Comparison of ENCODE assay signal across 8 cellular contexts in the genomic region with DNA sequence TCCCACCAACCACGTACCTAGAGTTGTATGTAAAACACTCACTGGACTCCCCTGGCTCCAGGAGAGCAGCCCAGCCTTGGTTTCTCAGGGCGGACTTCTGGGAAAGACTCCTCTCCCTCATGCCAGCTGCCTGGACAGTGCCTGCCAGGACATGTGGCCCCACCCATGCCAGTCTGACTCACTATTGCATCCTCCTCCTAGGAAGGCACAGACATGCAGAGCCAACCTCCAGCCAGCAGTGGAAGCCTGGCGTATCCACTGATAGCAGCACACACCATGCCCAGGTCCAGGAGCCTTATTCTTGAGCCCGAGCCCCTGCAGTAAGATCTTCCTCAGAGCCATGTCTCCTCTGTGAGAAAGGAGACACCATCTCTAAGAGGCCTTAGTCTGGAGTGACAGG. TPM values are rescaled to one million over a fixed set of nuclear protein-coding genes. Genes with fewer than 3 reads are reported as not detected.
DNase-seq lines count a peak whose midpoint lies in the region; TF ChIP-seq lines count a peak whose summit lies in the region.

No MANE protein-coding gene starts in this region.

- intact Hi-C loops in activated T-helper 2 cell treated with anti-CD3 and anti-CD28 coated beads, Interferon-gamma antibody, Interleukin-2, Interleukin-4, amounts not matched to agents 10 μg/mL and 5 μg/mL and 100 μg/mL, durations not matched to agents 14 hours and 24 hours and 36 hours (cut with micrococcal nuclease), result loop anchor here (10.0 kb wide), 2 partner anchors 562 to 922 kb away; partner anchors contain the start of gene ADPGK

- H3K9me3 Mint-ChIP-seq in activated T-cell treated with anti-CD3 and anti-CD28 coated beads, Interleukin-2, amount 50 U/mL, for 24 hours, result no peaks in the 10 kb centered on the region
- no peaks in the 10 kb centered on the region for H3K9me3 Mint-ChIP-seq in activated T-helper 2 cell treated with anti-CD3 and anti-CD28 coated beads, Interferon-gamma antibody, Interleukin-2, Interleukin-4, amounts not matched to agents 10 μg/mL and 5 μg/mL and 100 μg/mL, durations not matched to agents 14 hours and 24 hours and 36 hours
- no peaks in the 10 kb centered on the region for H3K9me3 Mint-ChIP-seq in type B pancreatic cell

- H3K9me3 ChIP-seq in right atrium auricular region (no peaks in the 10 kb centered on the region), HAP-1 (no peaks in the 10 kb centered on the region)

- peak overlapping the region; percentile 48 for H3K4me3 Mint-ChIP-seq in activated T-cell treated with anti-CD3 and anti-CD28 coated beads, Interleukin-2, amount 50 U/mL, for 24 hours
- H3K4me3 Mint-ChIP-seq in activated T-helper 2 cell treated with anti-CD3 and anti-CD28 coated beads, Interferon-gamma antibody, Interleukin-2, Interleukin-4, amounts not matched to agents 10 μg/mL and 5 μg/mL and 100 μg/mL, durations not matched to agents 14 hours and 24 hours and 36 hours (ENCODE audit: low read depth), result peak overlapping the region; percentile 11
- peak overlapping the region; percentile 6 for H3K4me3 Mint-ChIP-seq in type B pancreatic cell

- peak overlapping the region; percentile 45 to 65 for H3K27ac ChIP-seq in right atrium auricular region

- no peak for TF ChIP-seq CTCF in right atrium auricular region (IDR thresholded peaks at IDR 0.05)
- no peak for TF ChIP-seq CTCF in type B pancreatic cell (conservative IDR thresholded peaks at IDR 0.05)

- peaks cover 93% of the 10 kb centered on the region for H3K36me3 Mint-ChIP-seq in activated T-cell treated with anti-CD3 and anti-CD28 coated beads, Interleukin-2, amount 50 U/mL, for 24 hours (ENCODE audit: low read depth)
- peaks cover 92% of the 10 kb centered on the region for H3K36me3 Mint-ChIP-seq in activated T-helper 2 cell treated with anti-CD3 and anti-CD28 coated beads, Interferon-gamma antibody, Interleukin-2, Interleukin-4, amounts not matched to agents 10 μg/mL and 5 μg/mL and 100 μg/mL, durations not matched to agents 14 hours and 24 hours and 36 hours (ENCODE audit: low read depth)
- peaks cover 44% of the 10 kb centered on the region for H3K36me3 Mint-ChIP-seq in type B pancreatic cell

- H3K36me3 ChIP-seq in right atrium auricular region, result peaks cover 31% of the 10 kb centered on the region
- H3K36me3 ChIP-seq in HAP-1 (replicated peaks), result peaks cover 87% of the 10 kb centered on the region

- DNase-seq in activated T-cell treated with anti-CD3 and anti-CD28 coated beads, Interleukin-2, amount 50 U/mL, for 24 hours, result no peak
- no peak for DNase-seq in activated T-cell treated with anti-CD3 and anti-CD28 coated beads for 4 hours
- DNase-seq in activated T-helper 2 cell treated with anti-CD3 and anti-CD28 coated beads, Interferon-gamma antibody, Interleukin-2, Interleukin-4, amounts not matched to agents 10 μg/mL and 5 μg/mL and 100 μg/mL, durations not matched to agents 14 hours and 24 hours and 36 hours (ENCODE audit: low spot score), result no peak
- no peak for DNase-seq in right atrium auricular region (ENCODE audit: low spot score)
- DNase-seq in type B pancreatic cell (ENCODE audit: extremely low spot score, unreplicated experiment), result no peak
- no peak for DNase-seq in stimulated activated CD4-positive, alpha-beta T cell treated with anti-CD3 and anti-CD28 coated beads, Interleukin-15, amount 100 ng/mL, for 24 hours
- DNase-seq in effector CD8-positive, alpha-beta T cell (lab: John Stamatoyannopoulos, UW), result no peak
- DNase-seq in HAP-1 (ENCODE audit: low spot score in 2 of 2), result no peak

- H3K4me1 Mint-ChIP-seq in activated T-cell treated with anti-CD3 and anti-CD28 coated beads, Interleukin-2, amount 50 U/mL, for 24 hours (ENCODE audit: low read depth), result peaks cover 79% of the 10 kb centered on the region
- H3K4me1 Mint-ChIP-seq in activated T-helper 2 cell treated with anti-CD3 and anti-CD28 coated beads, Interferon-gamma antibody, Interleukin-2, Interleukin-4, amounts not matched to agents 10 μg/mL and 5 μg/mL and 100 μg/mL, durations not matched to agents 14 hours and 24 hours and 36 hours (ENCODE audit: low read depth), result peaks cover 68% of the 10 kb centered on the region
- H3K4me1 Mint-ChIP-seq in type B pancreatic cell (ENCODE audit: unreplicated experiment), result peaks cover 57% of the 10 kb centered on the region

- peak overlapping the region; percentile 83 for H3K27ac Mint-ChIP-seq in activated T-cell treated with anti-CD3 and anti-CD28 coated beads, Interleukin-2, amount 50 U/mL, for 24 hours
- H3K27ac Mint-ChIP-seq in activated T-helper 2 cell treated with anti-CD3 and anti-CD28 coated beads, Interferon-gamma antibody, Interleukin-2, Interleukin-4, amounts not matched to agents 10 μg/mL and 5 μg/mL and 100 μg/mL, durations not matched to agents 14 hours and 24 hours and 36 hours, result peak overlapping the region; percentile 26
- H3K27ac Mint-ChIP-seq in type B pancreatic cell, result no peak overlapping the region

- H3K27me3 ChIP-seq in right atrium auricular region, result no peaks in the 10 kb centered on the region
- no peaks in the 10 kb centered on the region for H3K27me3 ChIP-seq in HAP-1 (ENCODE audit: low read depth)

- H3K4me3 ChIP-seq in right atrium auricular region, result no peak overlapping the region
- no peak overlapping the region for H3K4me3 ChIP-seq in HAP-1

- H3K27me3 Mint-ChIP-seq in activated T-cell treated with anti-CD3 and anti-CD28 coated beads, Interleukin-2, amount 50 U/mL, for 24 hours, result no peaks in the 10 kb centered on the region
- no peaks in the 10 kb centered on the region for H3K27me3 Mint-ChIP-seq in activated T-helper 2 cell treated with anti-CD3 and anti-CD28 coated beads, Interferon-gamma antibody, Interleukin-2, Interleukin-4, amounts not matched to agents 10 μg/mL and 5 μg/mL and 100 μg/mL, durations not matched to agents 14 hours and 24 hours and 36 hours (ENCODE audit: low read depth)
- no peaks in the 10 kb centered on the region for H3K27me3 Mint-ChIP-seq in type B pancreatic cell

- in situ Hi-C loops in HAP-1 (cut with MboI; ENCODE audit: low sequenced_read_pairs), result no loop called here

- H3K4me1 ChIP-seq in right atrium auricular region (peaks cover 0 to 68% of the 10 kb centered on the region in 2 donors), HAP-1 (peaks cover 11% of the 10 kb centered on the region)

RNA-seq across cellular contexts. Expression of gene PKM, which starts 8.6 kb away (rescaled TPM):
- total RNA-seq in activated T-helper 2 cell treated with anti-CD3 and anti-CD28 coated beads, Interferon-gamma antibody, Interleukin-2, Interleukin-4, amounts not matched to agents 10 μg/mL and 5 μg/mL and 100 μg/mL, durations not matched to agents 14 hours and 24 hours and 36 hours, result 2,347 and 2,391 TPM in 2 replicates
- total RNA-seq in right atrium auricular region (100 to 1,000 TPM; 538 to 934 TPM), type B pancreatic cell (ENCODE audit: low replicate concordance) (597 and 663 TPM in 2 replicates)

RNA-seq across cellular contexts. Expression of gene GRAMD2A, which starts 24.8 kb away (rescaled TPM):
- total RNA-seq in activated T-helper 2 cell treated with anti-CD3 and anti-CD28 coated beads, Interferon-gamma antibody, Interleukin-2, Interleukin-4, amounts not matched to agents 10 μg/mL and 5 μg/mL and 100 μg/mL, durations not matched to agents 14 hours and 24 hours and 36 hours, result not detected in 2 replicates
- total RNA-seq in right atrium auricular region (under 1 TPM in 1 of 2 donors, not detected in 1; 0.83 TPM), type B pancreatic cell (ENCODE audit: low replicate concordance) (6.0 and 15.5 TPM in 2 replicates)

RNA-seq across cellular contexts. Expression of gene PARP6, which starts 49.9 kb away (rescaled TPM):
- total RNA-seq in activated T-helper 2 cell treated with anti-CD3 and anti-CD28 coated beads, Interferon-gamma antibody, Interleukin-2, Interleukin-4, amounts not matched to agents 10 μg/mL and 5 μg/mL and 100 μg/mL, durations not matched to agents 14 hours and 24 hours and 36 hours, result 65.4 and 73.1 TPM in 2 replicates
- total RNA-seq in right atrium auricular region (10 to 100 TPM; 29.9 to 44.1 TPM), type B pancreatic cell (ENCODE audit: low replicate concordance) (74.6 and 97.5 TPM in 2 replicates)
